10 cellular contexts compared by ENCODE assay signal in genomic region chr16:85699628-85700027, GRCh38. TPM values are rescaled to one million over a fixed set of nuclear protein-coding genes. Genes with fewer than 3 reads are reported as not detected.
DNase-seq lines count a peak whose midpoint lies in the region; ATAC-seq, FAIRE-seq and TF ChIP-seq lines count a peak whose summit lies in the region.
"Had no signal": no experiment of that assay in that cellular context is flagged by ENCODE, and none has a peak within 500 bp of the region (broad histone marks: within the 10 kb centered on the region; RNA-seq: fewer than 3 reads in every experiment).

No MANE protein-coding gene starts in this region.

- no peaks in the 10 kb centered on the region for H3K27me3 ChIP-seq in pancreas

- no peak overlapping the region for H3K4me3 Mint-ChIP-seq in progenitor cell of endocrine pancreas (ENCODE audit: low read depth)
- H3K4me3 Mint-ChIP-seq: activated T-cell treated with anti-CD3 and anti-CD28 coated beads, Interleukin-2, amount 50 U/mL, for 4 hours had no signal

- ATAC-seq in pancreas (peak in 3 of 4 donors; percentile 47 to 72 (median 55)), HG02588 (IDR thresholded peaks at IDR 0.05; ENCODE audit: unreplicated experiment) (no peak)
- ATAC-seq: activated T-cell treated with anti-CD3 and anti-CD28 coated beads, Interleukin-2, amount 50 U/mL, for 4 hours had no signal

- intact Hi-C loops in pancreas (cut with DNase I): no loop called here

- CTCF ChIA-PET in RWPE1 (lab: Yijun Ruan, JAX): interaction anchor here (0.6 to 1.2 kb wide), 2 partner anchors 23 to 1392 kb away, joined by 3 read pairs; no protein-coding TSS in a partner anchor

- no peaks in the 10 kb centered on the region for H3K4me1 ChIP-seq in pancreas

- peak; percentile 49 for DNase-seq in GM03348 (ENCODE audit: low spot score)
- peak; percentile 44 for DNase-seq in RWPE1 (ENCODE audit: low spot score)
- peak; percentile 38 for DNase-seq in fibroblast of peridontal ligament (ENCODE audit: extremely low read depth)
- no peak for DNase-seq in pancreas
- no peak for DNase-seq in NCI-H446 (lab: John Stamatoyannopoulos, UW)
- DNase-seq in progenitor cell of endocrine pancreas (ENCODE audit: low spot score, unreplicated experiment): no peak
- DNase-seq in stimulated activated CD4-positive, alpha-beta T cell treated with anti-CD3 and anti-CD28 coated beads, Interleukin-4, amount 100 ng/mL, for 24 hours: no peak
- DNase-seq: activated T-cell treated with anti-CD3 and anti-CD28 coated beads, Interleukin-2, amount 50 U/mL, for 4 hours; NCI-H69 had no signal

- no peak overlapping the region for H3K27ac Mint-ChIP-seq in progenitor cell of endocrine pancreas

- H3K27ac ChIP-seq in RWPE1 (peak overlapping the region; percentile 49), pancreas (no peak overlapping the region)

- WGBS in pancreas, 2 donors: 60 to 72% methylated on average over 7 of the region's 7 CpGs

- POLR2A ChIA-PET in RWPE1 (lab: Yijun Ruan, JAX; ENCODE audit: low non-redundant PET): no interaction called here

- H3K36me3 ChIP-seq in pancreas: no peaks in the 10 kb centered on the region

- no peak for TF ChIP-seq CTCF in RWPE1 (conservative IDR thresholded peaks at IDR 0.05; ENCODE audit: low read depth)
- no peak for TF ChIP-seq CTCF in pancreas (IDR thresholded peaks at IDR 0.05)
- TF ChIP-seq CTCF in progenitor cell of endocrine pancreas (IDR thresholded peaks at IDR 0.05; ENCODE audit: unreplicated experiment): no peak

- no peaks in the 10 kb centered on the region for H3K9me3 Mint-ChIP-seq in progenitor cell of endocrine pancreas (ENCODE audit: low read depth)

- H3K27me3 Mint-ChIP-seq in progenitor cell of endocrine pancreas: peaks cover 30% of the 10 kb centered on the region

- FAIRE-seq in pancreas (lab: Jason Lieb, UNC): no peak

- no peaks in the 10 kb centered on the region for H3K9me3 ChIP-seq in pancreas

- H3K4me3 ChIP-seq in pancreas: no peak overlapping the region

- H3K36me3 Mint-ChIP-seq in progenitor cell of endocrine pancreas (ENCODE audit: insufficient read depth): no peaks in the 10 kb centered on the region

- H3K4me1 Mint-ChIP-seq in progenitor cell of endocrine pancreas (ENCODE audit: low read depth): no peaks in the 10 kb centered on the region

RNA-seq across cellular contexts. Expression of gene GINS2, which starts 10.9 kb away (rescaled TPM):
- 1 to 10 TPM in 2 of 6 donors, under 1 TPM in 4; 0.37 to 1.6 (median 0.71) TPM for total RNA-seq in pancreas
- polyA plus RNA-seq in pancreas: 1 to 10 TPM in 1 of 2 donors, under 1 TPM in 1; 0.76 to 1.9 TPM
- total RNA-seq in progenitor cell of endocrine pancreas: 20.9 and 22.3 TPM in 2 replicates

RNA-seq across cellular contexts. Expression of gene C16orf74, which starts 51.3 kb away (rescaled TPM):
- total RNA-seq in pancreas (under 1 TPM; 0.37 to 0.87 (median 0.61) TPM), progenitor cell of endocrine pancreas (0.42 and 0.65 TPM in 2 replicates)
- 1 to 10 TPM in 1 of 2 donors, under 1 TPM in 1; 0.84 to 1.3 TPM for polyA plus RNA-seq in pancreas

Comparison
In these comparisons a context has a peak if more than half of its experiments do, and no peak if none do; other contexts are left out.
1. DNase-seq: peak in GM03348 (single experiment), RWPE1 (single experiment) and fibroblast of peridontal ligament (single experiment); none in pancreas (0 of 6), NCI-H446 (0 of 2), progenitor cell of endocrine pancreas (single experiment) and stimulated activated CD4-positive, alpha-beta T cell treated with anti-CD3 and anti-CD28 coated beads, Interleukin-4, amount 100 ng/mL, for 24 hours (single experiment).